Comparison of ENCODE assay signal across 1 cellular context in the genomic region with DNA sequence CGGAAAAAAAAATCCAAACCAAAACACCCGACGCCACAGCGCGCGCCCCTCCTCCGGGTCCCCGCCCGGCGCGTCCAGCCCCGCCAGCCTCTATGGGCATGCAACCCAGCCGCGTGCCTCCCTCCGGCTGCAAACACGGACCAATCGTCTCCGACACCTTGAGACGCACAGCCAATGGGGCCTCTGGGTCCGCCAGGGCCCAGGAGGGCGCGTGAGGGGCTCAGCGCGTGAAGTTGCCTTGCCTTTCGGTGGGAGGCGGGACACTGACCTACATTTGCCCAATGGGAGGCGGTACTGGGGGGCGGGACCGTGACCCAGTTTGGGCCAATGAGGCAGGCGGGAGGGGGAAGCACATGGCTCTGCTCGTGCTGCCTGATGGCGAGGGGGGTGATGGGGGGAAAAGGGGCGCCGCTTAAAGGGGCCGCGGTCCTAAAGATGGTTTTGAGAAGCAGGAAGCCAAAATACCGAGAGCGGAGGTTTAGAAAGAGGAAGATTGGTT.
TF ChIP-seq lines count a peak whose summit lies in the region.

No MANE protein-coding gene starts in this region.

TF ChIP-seq in HEK293, 187 proteins besides CTCF, POLR2A, EP300 and RAD21 (continued from another document):
- TF ChIP-seq, protein P1, sequence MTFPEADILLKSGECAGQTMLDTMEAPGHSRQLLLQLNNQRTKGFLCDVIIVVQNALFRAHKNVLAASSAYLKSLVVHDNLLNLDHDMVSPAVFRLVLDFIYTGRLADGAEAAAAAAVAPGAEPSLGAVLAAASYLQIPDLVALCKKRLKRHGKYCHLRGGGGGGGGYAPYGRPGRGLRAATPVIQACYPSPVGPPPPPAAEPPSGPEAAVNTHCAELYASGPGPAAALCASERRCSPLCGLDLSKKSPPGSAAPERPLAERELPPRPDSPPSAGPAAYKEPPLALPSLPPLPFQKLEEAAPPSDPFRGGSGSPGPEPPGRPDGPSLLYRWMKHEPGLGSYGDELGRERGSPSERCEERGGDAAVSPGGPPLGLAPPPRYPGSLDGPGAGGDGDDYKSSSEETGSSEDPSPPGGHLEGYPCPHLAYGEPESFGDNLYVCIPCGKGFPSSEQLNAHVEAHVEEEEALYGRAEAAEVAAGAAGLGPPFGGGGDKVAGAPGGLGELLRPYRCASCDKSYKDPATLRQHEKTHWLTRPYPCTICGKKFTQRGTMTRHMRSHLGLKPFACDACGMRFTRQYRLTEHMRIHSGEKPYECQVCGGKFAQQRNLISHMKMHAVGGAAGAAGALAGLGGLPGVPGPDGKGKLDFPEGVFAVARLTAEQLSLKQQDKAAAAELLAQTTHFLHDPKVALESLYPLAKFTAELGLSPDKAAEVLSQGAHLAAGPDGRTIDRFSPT (tag by site-specific recombination; IDR thresholded peaks at IDR 0.05), result peak; percentile 94
- TF ChIP-seq ZNF830 (tag by site-specific recombination; IDR thresholded peaks at IDR 0.05; ENCODE audit: low read depth) (no peak), ZNF626 (tag by site-specific recombination; IDR thresholded peaks at IDR 0.05) (no peak), ZNF426 (tag by site-specific recombination; IDR thresholded peaks at IDR 0.05) (no peak)
- TF ChIP-seq, protein P2, sequence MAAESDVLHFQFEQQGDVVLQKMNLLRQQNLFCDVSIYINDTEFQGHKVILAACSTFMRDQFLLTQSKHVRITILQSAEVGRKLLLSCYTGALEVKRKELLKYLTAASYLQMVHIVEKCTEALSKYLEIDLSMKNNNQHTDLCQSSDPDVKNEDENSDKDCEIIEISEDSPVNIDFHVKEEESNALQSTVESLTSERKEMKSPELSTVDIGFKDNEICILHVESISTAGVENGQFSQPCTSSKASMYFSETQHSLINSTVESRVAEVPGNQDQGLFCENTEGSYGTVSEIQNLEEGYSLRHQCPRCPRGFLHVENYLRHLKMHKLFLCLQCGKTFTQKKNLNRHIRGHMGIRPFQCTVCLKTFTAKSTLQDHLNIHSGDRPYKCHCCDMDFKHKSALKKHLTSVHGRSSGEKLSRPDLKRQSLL (tag by site-specific recombination; IDR thresholded peaks at IDR 0.05), result no peak
- TF ChIP-seq, protein P3, sequence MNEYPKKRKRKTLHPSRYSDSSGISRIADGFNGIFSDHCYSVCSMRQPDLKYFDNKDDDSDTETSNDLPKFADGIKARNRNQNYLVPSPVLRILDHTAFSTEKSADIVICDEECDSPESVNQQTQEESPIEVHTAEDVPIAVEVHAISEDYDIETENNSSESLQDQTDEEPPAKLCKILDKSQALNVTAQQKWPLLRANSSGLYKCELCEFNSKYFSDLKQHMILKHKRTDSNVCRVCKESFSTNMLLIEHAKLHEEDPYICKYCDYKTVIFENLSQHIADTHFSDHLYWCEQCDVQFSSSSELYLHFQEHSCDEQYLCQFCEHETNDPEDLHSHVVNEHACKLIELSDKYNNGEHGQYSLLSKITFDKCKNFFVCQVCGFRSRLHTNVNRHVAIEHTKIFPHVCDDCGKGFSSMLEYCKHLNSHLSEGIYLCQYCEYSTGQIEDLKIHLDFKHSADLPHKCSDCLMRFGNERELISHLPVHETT (tag by site-specific recombination; IDR thresholded peaks at IDR 0.05), result no peak
- TF ChIP-seq, protein P4, sequence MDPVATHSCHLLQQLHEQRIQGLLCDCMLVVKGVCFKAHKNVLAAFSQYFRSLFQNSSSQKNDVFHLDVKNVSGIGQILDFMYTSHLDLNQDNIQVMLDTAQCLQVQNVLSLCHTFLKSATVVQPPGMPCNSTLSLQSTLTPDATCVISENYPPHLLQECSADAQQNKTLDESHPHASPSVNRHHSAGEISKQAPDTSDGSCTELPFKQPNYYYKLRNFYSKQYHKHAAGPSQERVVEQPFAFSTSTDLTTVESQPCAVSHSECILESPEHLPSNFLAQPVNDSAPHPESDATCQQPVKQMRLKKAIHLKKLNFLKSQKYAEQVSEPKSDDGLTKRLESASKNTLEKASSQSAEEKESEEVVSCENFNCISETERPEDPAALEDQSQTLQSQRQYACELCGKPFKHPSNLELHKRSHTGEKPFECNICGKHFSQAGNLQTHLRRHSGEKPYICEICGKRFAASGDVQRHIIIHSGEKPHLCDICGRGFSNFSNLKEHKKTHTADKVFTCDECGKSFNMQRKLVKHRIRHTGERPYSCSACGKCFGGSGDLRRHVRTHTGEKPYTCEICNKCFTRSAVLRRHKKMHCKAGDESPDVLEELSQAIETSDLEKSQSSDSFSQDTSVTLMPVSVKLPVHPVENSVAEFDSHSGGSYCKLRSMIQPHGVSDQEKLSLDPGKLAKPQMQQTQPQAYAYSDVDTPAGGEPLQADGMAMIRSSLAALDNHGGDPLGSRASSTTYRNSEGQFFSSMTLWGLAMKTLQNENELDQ (tag by site-specific recombination; IDR thresholded peaks at IDR 0.05; ENCODE audit: low read depth), result no peak
